17 cellular contexts compared by ENCODE assay signal in the genomic region with DNA sequence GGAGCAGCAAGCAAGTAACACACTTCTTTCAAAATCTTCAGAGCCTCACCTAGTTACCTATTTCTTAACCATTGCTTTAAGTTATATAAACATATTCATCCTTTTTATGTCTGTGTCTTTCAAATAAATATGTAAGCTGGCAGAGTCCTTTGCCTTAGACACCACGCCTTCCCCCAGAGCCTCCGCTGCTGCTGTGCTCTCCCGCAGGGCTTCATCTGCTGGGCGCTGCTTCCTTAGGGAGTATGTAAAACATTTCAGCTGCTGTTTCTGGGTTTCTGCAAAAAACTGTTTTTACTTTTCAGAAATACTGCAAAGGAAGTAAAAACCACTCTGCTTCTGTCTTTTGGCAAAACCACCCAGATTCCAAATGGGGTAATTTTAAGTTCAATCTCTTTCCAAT.
A peak's percentile ranks its signal among the peaks of the same experiment; 100 is the strongest.
DNase-seq lines count a peak whose midpoint lies in the region; ATAC-seq and TF ChIP-seq lines count a peak whose summit lies in the region.
"Had no signal": no experiment of that assay in that cellular context is flagged by ENCODE, and none has a peak within 500 bp of the region (broad histone marks: within the 10 kb centered on the region; RNA-seq: fewer than 3 reads in every experiment).

No MANE protein-coding gene starts in this region.

- no peaks in the 10 kb centered on the region for H3K27me3 ChIP-seq in naive thymus-derived CD4-positive, alpha-beta T cell (ENCODE audit: control insufficient read depth in 2 of 2, insufficient read depth in 2 of 2, low read length in 2 of 2)
- H3K27me3 ChIP-seq: right lobe of liver, SJSA1 had no signal

- intact Hi-C loops in activated T-helper 2 cell treated with anti-CD3 and anti-CD28 coated beads, Interferon-gamma antibody, Interleukin-2, Interleukin-4, amounts not matched to agents 10 μg/mL and 5 μg/mL and 100 μg/mL, durations not matched to agents 14 hours and 24 hours and 36 hours (cut with micrococcal nuclease): loop anchor here (1.0 kb wide), 1 partner anchor 17 kb away; no protein-coding TSS in a partner anchor
- intact Hi-C loops in naive thymus-derived CD4-positive, alpha-beta T cell (cut with micrococcal nuclease): loop anchor here in 1 of 2 donors (1.0 to 10.0 kb wide), 2 partner anchors 20 to 322 kb away; no protein-coding TSS in a partner anchor
- intact Hi-C loops in CD14-positive monocyte (cut with micrococcal nuclease): no loop called here

- no peak overlapping the region for H3K4me3 Mint-ChIP-seq in stimulated activated naive CD8-positive, alpha-beta T cell treated with anti-CD3 and anti-CD28 coated beads, Interleukin-15, Interleukin-2, amounts not matched to agents 100 ng/mL and 50 ng/mL, for 24 hours
- H3K4me3 Mint-ChIP-seq in activated T-helper 2 cell treated with anti-CD3 and anti-CD28 coated beads, Interferon-gamma antibody, Interleukin-2, Interleukin-4, amounts not matched to agents 10 μg/mL and 5 μg/mL and 100 μg/mL, durations not matched to agents 14 hours and 24 hours and 36 hours (ENCODE audit: low read depth): no peak overlapping the region
- H3K4me3 Mint-ChIP-seq in naive thymus-derived CD4-positive, alpha-beta T cell: peak overlapping the region; percentile 8 to 79 (median 55)
- H3K4me3 Mint-ChIP-seq in CD14-positive monocyte: no peak overlapping the region

- H3K27ac ChIP-seq in naive thymus-derived CD4-positive, alpha-beta T cell (ENCODE audit: low read depth, low read length): peak overlapping the region; percentile 84
- H3K27ac ChIP-seq: right lobe of liver, SJSA1 had no signal

- peaks cover 11 to 52% (median 23%) of the 10 kb centered on the region in 3 experiments for H3K36me3 ChIP-seq in naive thymus-derived CD4-positive, alpha-beta T cell (ENCODE audit: control insufficient read depth in 2 of 3, insufficient read depth in 3 of 3, low read length in 3 of 3)
- H3K36me3 ChIP-seq: right lobe of liver had no signal

- no peak for TF ChIP-seq CTCF in CD14-positive monocyte (IDR thresholded peaks at IDR 0.05)

- H3K4me1 ChIP-seq in naive thymus-derived CD4-positive, alpha-beta T cell (ENCODE audit: control insufficient read depth in 2 of 2, insufficient read depth in 2 of 2, low read length in 2 of 2): peaks cover 51 to 55% of the 10 kb centered on the region in 2 donors
- H3K4me1 ChIP-seq: SJSA1 had no signal

- H3K27ac Mint-ChIP-seq in stimulated activated naive CD8-positive, alpha-beta T cell treated with anti-CD3 and anti-CD28 coated beads, Interleukin-15, Interleukin-2, amounts not matched to agents 100 ng/mL and 50 ng/mL, for 24 hours: peak overlapping the region; percentile 96
- peak overlapping the region; percentile 90 for H3K27ac Mint-ChIP-seq in activated T-helper 2 cell treated with anti-CD3 and anti-CD28 coated beads, Interferon-gamma antibody, Interleukin-2, Interleukin-4, amounts not matched to agents 10 μg/mL and 5 μg/mL and 100 μg/mL, durations not matched to agents 14 hours and 24 hours and 36 hours
- peak overlapping the region; percentile 88 to 97 (median 91) for H3K27ac Mint-ChIP-seq in naive thymus-derived CD4-positive, alpha-beta T cell
- peak overlapping the region in 3 of 7 donors; percentile 40 to 70 (median 50) for H3K27ac Mint-ChIP-seq in CD14-positive monocyte

- POLR2A ChIA-PET in naive thymus-derived CD4-positive, alpha-beta T cell (lab: Charles Lee): interaction anchor here (0.8 to 1.5 kb wide), 9 partner anchors 10 to 190 kb away, joined by 3 to 5 read pairs (median 3); a partner anchor contains a TSS

- no peak overlapping the region for H3K4me3 ChIP-seq in naive thymus-derived CD4-positive, alpha-beta T cell (ENCODE audit: low read length)
- H3K4me3 ChIP-seq: right lobe of liver, SJSA1 had no signal

- peaks cover 76% of the 10 kb centered on the region for H3K4me1 Mint-ChIP-seq in stimulated activated naive CD8-positive, alpha-beta T cell treated with anti-CD3 and anti-CD28 coated beads, Interleukin-15, Interleukin-2, amounts not matched to agents 100 ng/mL and 50 ng/mL, for 24 hours (ENCODE audit: low read depth)
- peaks cover 52% of the 10 kb centered on the region for H3K4me1 Mint-ChIP-seq in activated T-helper 2 cell treated with anti-CD3 and anti-CD28 coated beads, Interferon-gamma antibody, Interleukin-2, Interleukin-4, amounts not matched to agents 10 μg/mL and 5 μg/mL and 100 μg/mL, durations not matched to agents 14 hours and 24 hours and 36 hours (ENCODE audit: low read depth)
- peaks cover 24 to 88% (median 72%) of the 10 kb centered on the region in 7 donors for H3K4me1 Mint-ChIP-seq in naive thymus-derived CD4-positive, alpha-beta T cell
- H3K4me1 Mint-ChIP-seq in CD14-positive monocyte: no peaks in the 10 kb centered on the region

- CTCF ChIA-PET in naive thymus-derived CD4-positive, alpha-beta T cell (lab: Charles Lee): interaction anchor here (1.2 to 1.5 kb wide), 3 partner anchors 23 to 231 kb away, joined by 4 to 6 read pairs (median 5); a partner anchor contains a TSS

- no peaks in the 10 kb centered on the region for H3K27me3 Mint-ChIP-seq in stimulated activated naive CD8-positive, alpha-beta T cell treated with anti-CD3 and anti-CD28 coated beads, Interleukin-15, Interleukin-2, amounts not matched to agents 100 ng/mL and 50 ng/mL, for 24 hours
- H3K27me3 Mint-ChIP-seq in activated T-helper 2 cell treated with anti-CD3 and anti-CD28 coated beads, Interferon-gamma antibody, Interleukin-2, Interleukin-4, amounts not matched to agents 10 μg/mL and 5 μg/mL and 100 μg/mL, durations not matched to agents 14 hours and 24 hours and 36 hours (ENCODE audit: low read depth): no peaks in the 10 kb centered on the region
- no peaks in the 10 kb centered on the region for H3K27me3 Mint-ChIP-seq in naive thymus-derived CD4-positive, alpha-beta T cell
- H3K27me3 Mint-ChIP-seq in CD14-positive monocyte (ENCODE audit: low read depth in 3 of 3): no peaks in the 10 kb centered on the region

- DNase-seq in stimulated activated naive CD8-positive, alpha-beta T cell treated with anti-CD3 and anti-CD28 coated beads, Interleukin-15, Interleukin-2, amounts not matched to agents 100 U/mL and 50 U/mL, for 24 hours: no peak
- no peak for DNase-seq in activated T-helper 2 cell treated with anti-CD3 and anti-CD28 coated beads, Interferon-gamma antibody, Interleukin-2, Interleukin-4, amounts not matched to agents 10 μg/mL and 5 μg/mL and 100 μg/mL, durations not matched to agents 14 hours and 24 hours and 36 hours (ENCODE audit: low spot score)
- DNase-seq in naive thymus-derived CD4-positive, alpha-beta T cell: no peak
- DNase-seq in retina: no peak
- no peak for DNase-seq in CD14-positive monocyte (ENCODE audit: low spot score)
- DNase-seq: activated CD4-positive, alpha-beta T cell treated with anti-CD3 and anti-CD28 coated beads, Interleukin-2, amount 50 U/mL, for 4 hours; cortex of kidney; IMR-90; left cardiac atrium; midbrain; MM.1S; NCI-H146; right lobe of liver had no signal

- peaks cover 5% of the 10 kb centered on the region for H3K9me3 Mint-ChIP-seq in stimulated activated naive CD8-positive, alpha-beta T cell treated with anti-CD3 and anti-CD28 coated beads, Interleukin-15, Interleukin-2, amounts not matched to agents 100 ng/mL and 50 ng/mL, for 24 hours
- H3K9me3 Mint-ChIP-seq in activated T-helper 2 cell treated with anti-CD3 and anti-CD28 coated beads, Interferon-gamma antibody, Interleukin-2, Interleukin-4, amounts not matched to agents 10 μg/mL and 5 μg/mL and 100 μg/mL, durations not matched to agents 14 hours and 24 hours and 36 hours: peaks cover 7% of the 10 kb centered on the region
- peaks cover 0 to 16% (median 6%) of the 10 kb centered on the region in 11 donors for H3K9me3 Mint-ChIP-seq in naive thymus-derived CD4-positive, alpha-beta T cell
- peaks cover 3 to 18% (median 12%) of the 10 kb centered on the region in 7 donors for H3K9me3 Mint-ChIP-seq in CD14-positive monocyte

- H3K36me3 Mint-ChIP-seq in stimulated activated naive CD8-positive, alpha-beta T cell treated with anti-CD3 and anti-CD28 coated beads, Interleukin-15, Interleukin-2, amounts not matched to agents 100 ng/mL and 50 ng/mL, for 24 hours (ENCODE audit: low read depth): peaks cover 85% of the 10 kb centered on the region
- H3K36me3 Mint-ChIP-seq in activated T-helper 2 cell treated with anti-CD3 and anti-CD28 coated beads, Interferon-gamma antibody, Interleukin-2, Interleukin-4, amounts not matched to agents 10 μg/mL and 5 μg/mL and 100 μg/mL, durations not matched to agents 14 hours and 24 hours and 36 hours (ENCODE audit: low read depth): peaks cover 88% of the 10 kb centered on the region
- peaks cover 21 to 83% (median 72%) of the 10 kb centered on the region in 5 donors for H3K36me3 Mint-ChIP-seq in naive thymus-derived CD4-positive, alpha-beta T cell
- H3K36me3 Mint-ChIP-seq in CD14-positive monocyte: peaks cover 75 to 80% of the 10 kb centered on the region in 2 donors

- no peak for ATAC-seq in stimulated activated naive CD8-positive, alpha-beta T cell treated with anti-CD3 and anti-CD28 coated beads, Interleukin-15, Interleukin-2, amounts not matched to agents 100 U/mL and 50 U/mL, for 24 hours
- no peak for ATAC-seq in naive thymus-derived CD4-positive, alpha-beta T cell
- no peak for ATAC-seq in HG02798 (IDR thresholded peaks at IDR 0.05; ENCODE audit: poor library complexity, unreplicated experiment)
- ATAC-seq: left cardiac atrium, Panc1, right lobe of liver had no signal

- H3K9me3 ChIP-seq in naive thymus-derived CD4-positive, alpha-beta T cell (ENCODE audit: control insufficient read depth in 2 of 3, low read length in 3 of 3): peaks cover 0 to 1% (median 0%) of the 10 kb centered on the region in 3 experiments
- H3K9me3 ChIP-seq: right lobe of liver, SJSA1 had no signal

Comparison
In these comparisons a context has a peak if more than half of its experiments do, and no peak if none do; other contexts are left out.
1. H3K4me3 Mint-ChIP-seq: peak in naive thymus-derived CD4-positive, alpha-beta T cell (10 of 10); none in stimulated activated naive CD8-positive, alpha-beta T cell treated with anti-CD3 and anti-CD28 coated beads, Interleukin-15, Interleukin-2, amounts not matched to agents 100 ng/mL and 50 ng/mL, for 24 hours (single experiment), activated T-helper 2 cell treated with anti-CD3 and anti-CD28 coated beads, Interferon-gamma antibody, Interleukin-2, Interleukin-4, amounts not matched to agents 10 μg/mL and 5 μg/mL and 100 μg/mL, durations not matched to agents 14 hours and 24 hours and 36 hours (single experiment) and CD14-positive monocyte (0 of 2).